In genomic region chr12:4172999-4173398, GRCh38 we compare ENCODE assay signal across 26 cellular contexts.
DNase-seq lines count a peak whose midpoint lies in the region; ATAC-seq and TF ChIP-seq lines count a peak whose summit lies in the region.
"Had no signal": no experiment of that assay in that cellular context is flagged by ENCODE, and none has a peak within 500 bp of the region (broad histone marks: within the 10 kb centered on the region; RNA-seq: fewer than 3 reads in every experiment).

No MANE protein-coding gene starts in this region.

- no peaks in the 10 kb centered on the region for H3K9me3 ChIP-seq in thyroid gland
- H3K9me3 ChIP-seq: colonic mucosa, prostate gland, vagina had no signal

- H3K27me3 ChIP-seq in thyroid gland, result no peaks in the 10 kb centered on the region
- H3K27me3 ChIP-seq: colonic mucosa, vagina had no signal

- H3K27me3 Mint-ChIP-seq in activated CD8-positive, alpha-beta T cell treated with anti-CD3 and anti-CD28 coated beads, Interleukin-2, amount 10 ng/mL, durations not matched to agents 7 days and 5 days (ENCODE audit: low read depth), result no peaks in the 10 kb centered on the region
- peaks cover 3% of the 10 kb centered on the region for H3K27me3 Mint-ChIP-seq in activated CD8-positive, alpha-beta T cell treated with anti-CD3 and anti-CD28 coated beads for 36 hours
- H3K27me3 Mint-ChIP-seq: activated T-cell treated with anti-CD3 and anti-CD28 coated beads, Interleukin-2, amount 50 U/mL, for 24 hours; CD4-positive, alpha-beta T cell; stimulated activated naive B cell treated with anti-CD40 and anti-IgM and Interleukin-4, amounts not matched to agents 10 μg/mL and 1 μg/mL and 100 μg/mL, for 72 hours; T-helper 17 cell had no signal

- ATAC-seq in activated CD8-positive, alpha-beta T cell treated with anti-CD3 and anti-CD28 coated beads, Interleukin-2, amount 10 ng/mL, durations not matched to agents 7 days and 5 days, result no peak
- no peak for ATAC-seq in activated CD8-positive, alpha-beta T cell treated with anti-CD3 and anti-CD28 coated beads for 36 hours
- no peak for ATAC-seq in HG02642 (IDR thresholded peaks at IDR 0.05; ENCODE audit: poor library complexity, unreplicated experiment)
- ATAC-seq: effector memory CD8-positive, alpha-beta T cell; esophagus mucosa; sciatic nerve; stimulated activated naive B cell treated with anti-CD40 and anti-IgM and Interleukin-4, amounts not matched to agents 10 μg/mL and 1 μg/mL and 100 μg/mL, for 72 hours; T-helper 17 cell had no signal

- no peaks in the 10 kb centered on the region for H3K36me3 Mint-ChIP-seq in activated CD8-positive, alpha-beta T cell treated with anti-CD3 and anti-CD28 coated beads, Interleukin-2, amount 10 ng/mL, durations not matched to agents 7 days and 5 days (ENCODE audit: low read depth)
- no peaks in the 10 kb centered on the region for H3K36me3 Mint-ChIP-seq in activated CD8-positive, alpha-beta T cell treated with anti-CD3 and anti-CD28 coated beads for 36 hours (ENCODE audit: low read depth)
- H3K36me3 Mint-ChIP-seq: stimulated activated naive B cell treated with anti-CD40 and anti-IgM and Interleukin-4, amounts not matched to agents 10 μg/mL and 1 μg/mL and 100 μg/mL, for 72 hours had no signal

- 9 to 14% methylated on average over 4 of the region's 4 CpGs for WGBS in thyroid gland, 2 donors

- H3K27ac Mint-ChIP-seq in activated CD8-positive, alpha-beta T cell treated with anti-CD3 and anti-CD28 coated beads, Interleukin-2, amount 10 ng/mL, durations not matched to agents 7 days and 5 days, result no peak overlapping the region
- H3K27ac Mint-ChIP-seq in activated CD8-positive, alpha-beta T cell treated with anti-CD3 and anti-CD28 coated beads for 36 hours, result no peak overlapping the region
- H3K27ac Mint-ChIP-seq: activated T-cell treated with anti-CD3 and anti-CD28 coated beads, Interleukin-2, amount 50 U/mL, for 24 hours; CD4-positive, alpha-beta T cell; effector memory CD8-positive, alpha-beta T cell; stimulated activated naive B cell treated with anti-CD40 and anti-IgM and Interleukin-4, amounts not matched to agents 10 μg/mL and 1 μg/mL and 100 μg/mL, for 72 hours; T-helper 17 cell had no signal

- TF ChIP-seq CTCF in activated CD8-positive, alpha-beta T cell treated with anti-CD3 and anti-CD28 coated beads for 36 hours (IDR thresholded peaks at IDR 0.05), result no peak
- no peak for TF ChIP-seq CTCF in thyroid gland (IDR thresholded peaks at IDR 0.05)

- H3K27ac ChIP-seq in thyroid gland, result no peak overlapping the region
- H3K27ac ChIP-seq: colonic mucosa, prostate gland, RWPE1, vagina had no signal

- TF ChIP-seq POLR2A in thyroid gland (IDR thresholded peaks at IDR 0.05), result no peak

- CTCF ChIA-PET in activated CD8-positive, alpha-beta T cell treated with anti-CD3 and anti-CD28 coated beads, Interleukin-2, amount 10 ng/mL, durations not matched to agents 7 days and 5 days (lab: Charles Lee), result interaction anchor here (1.1 kb wide), 1 partner anchor 28 kb away, joined by 3 read pairs; no protein-coding TSS in a partner anchor
- CTCF ChIA-PET in activated CD8-positive, alpha-beta T cell treated with anti-CD3 and anti-CD28 coated beads for 36 hours (lab: Charles Lee), result interaction anchor here (1.5 kb wide), 1 partner anchor 8 kb away, joined by 3 read pairs; no protein-coding TSS in a partner anchor

- H3K4me3 Mint-ChIP-seq in activated CD8-positive, alpha-beta T cell treated with anti-CD3 and anti-CD28 coated beads, Interleukin-2, amount 10 ng/mL, durations not matched to agents 7 days and 5 days, result no peak overlapping the region
- no peak overlapping the region for H3K4me3 Mint-ChIP-seq in activated CD8-positive, alpha-beta T cell treated with anti-CD3 and anti-CD28 coated beads for 36 hours
- H3K4me3 Mint-ChIP-seq: activated T-cell treated with anti-CD3 and anti-CD28 coated beads, Interleukin-2, amount 50 U/mL, for 24 hours; CD4-positive, alpha-beta T cell; effector memory CD8-positive, alpha-beta T cell; stimulated activated naive B cell treated with anti-CD40 and anti-IgM and Interleukin-4, amounts not matched to agents 10 μg/mL and 1 μg/mL and 100 μg/mL, for 72 hours; T-helper 17 cell had no signal

- peaks cover 0 to 12% of the 10 kb centered on the region in 2 donors for H3K4me1 ChIP-seq in thyroid gland
- H3K4me1 ChIP-seq: colonic mucosa, prostate gland, vagina had no signal

- no peaks in the 10 kb centered on the region for H3K9me3 Mint-ChIP-seq in activated CD8-positive, alpha-beta T cell treated with anti-CD3 and anti-CD28 coated beads, Interleukin-2, amount 10 ng/mL, durations not matched to agents 7 days and 5 days (ENCODE audit: insufficient read depth)
- H3K9me3 Mint-ChIP-seq in activated CD8-positive, alpha-beta T cell treated with anti-CD3 and anti-CD28 coated beads for 36 hours, result no peaks in the 10 kb centered on the region
- H3K9me3 Mint-ChIP-seq: activated T-cell treated with anti-CD3 and anti-CD28 coated beads, Interleukin-2, amount 50 U/mL, for 24 hours; CD4-positive, alpha-beta T cell; effector memory CD8-positive, alpha-beta T cell; stimulated activated naive B cell treated with anti-CD40 and anti-IgM and Interleukin-4, amounts not matched to agents 10 μg/mL and 1 μg/mL and 100 μg/mL, for 72 hours had no signal

- no peak overlapping the region for H3K4me3 ChIP-seq in thyroid gland (replicated peaks in 1 of 3)
- H3K4me3 ChIP-seq: colonic mucosa, prostate gland, vagina had no signal

- POLR2A ChIA-PET in activated CD8-positive, alpha-beta T cell treated with anti-CD3 and anti-CD28 coated beads, Interleukin-2, amount 10 ng/mL, durations not matched to agents 7 days and 5 days (lab: Charles Lee), result interaction anchor here (1.6 kb wide), 1 partner anchor 9 kb away, joined by 10 read pairs; no protein-coding TSS in a partner anchor
- POLR2A ChIA-PET in activated CD8-positive, alpha-beta T cell treated with anti-CD3 and anti-CD28 coated beads for 36 hours (lab: Charles Lee), result interaction anchor here (3.0 kb wide), 1 partner anchor 9 kb away, joined by 13 read pairs; no protein-coding TSS in a partner anchor

- peaks cover 31% of the 10 kb centered on the region for H3K4me1 Mint-ChIP-seq in activated CD8-positive, alpha-beta T cell treated with anti-CD3 and anti-CD28 coated beads, Interleukin-2, amount 10 ng/mL, durations not matched to agents 7 days and 5 days (ENCODE audit: low read depth)
- H3K4me1 Mint-ChIP-seq in activated CD8-positive, alpha-beta T cell treated with anti-CD3 and anti-CD28 coated beads for 36 hours (ENCODE audit: low read depth), result peaks cover 19% of the 10 kb centered on the region

- no peaks in the 10 kb centered on the region for H3K36me3 ChIP-seq in thyroid gland
- H3K36me3 ChIP-seq: colonic mucosa, prostate gland, vagina had no signal

- intact Hi-C loops in activated CD8-positive, alpha-beta T cell treated with anti-CD3 and anti-CD28 coated beads for 36 hours (cut with micrococcal nuclease), result no loop called here
- intact Hi-C loops in thyroid gland (cut with DNase I), result no loop called here

- peak; percentile 14 for DNase-seq in activated CD8-positive, alpha-beta T cell treated with anti-CD3 and anti-CD28 coated beads, Interleukin-2, amount 10 ng/mL, durations not matched to agents 7 days and 5 days
- no peak for DNase-seq in activated CD8-positive, alpha-beta T cell treated with anti-CD3 and anti-CD28 coated beads for 36 hours
- peak; percentile 3 for DNase-seq in amniotic epithelial cell (ENCODE audit: low read depth)
- DNase-seq in hepatic stellate cell (ENCODE audit: low spot score), result peak; percentile 23
- DNase-seq in thyroid gland, result peak; percentile 25 to 55
- DNase-seq in activated CD4-positive, CD25-positive, alpha-beta regulatory T cell (lab: John Stamatoyannopoulos, UW), result no peak
- no peak for DNase-seq in T-helper 1 cell
- DNase-seq: activated CD4-positive, alpha-beta T cell treated with anti-CD3 and anti-CD28 coated beads for 1 hour; activated T-cell treated with anti-CD3 and anti-CD28 coated beads, Interleukin-2, amount 50 U/mL, for 24 hours; amniotic stem cell; CD4-positive, alpha-beta T cell; colonic mucosa; effector memory CD8-positive, alpha-beta T cell; foreskin melanocyte; NCI-H146; NCI-H2107; NCI-H446 treated with DMSO at 0.1 percent for 48 hours; stimulated activated CD4-positive, alpha-beta T cell treated with anti-CD3 and anti-CD28 coated beads, Interleukin-15, amount 100 ng/mL, for 24 hours; stimulated activated naive B cell treated with anti-CD40 and anti-IgM and Interleukin-4, amounts not matched to agents 10 μg/mL and 1 μg/mL and 100 μg/mL, for 72 hours; T-helper 17 cell had no signal

Comparison
In these comparisons a context has a peak if more than half of its experiments do, and no peak if none do; other contexts are left out.
1. DNase-seq: peak in activated CD8-positive, alpha-beta T cell treated with anti-CD3 and anti-CD28 coated beads, Interleukin-2, amount 10 ng/mL, durations not matched to agents 7 days and 5 days (single experiment), amniotic epithelial cell (single experiment), hepatic stellate cell (single experiment) and thyroid gland (2 of 2); none in activated CD8-positive, alpha-beta T cell treated with anti-CD3 and anti-CD28 coated beads for 36 hours (single experiment), activated CD4-positive, CD25-positive, alpha-beta regulatory T cell (0 of 4) and T-helper 1 cell (0 of 5).